Comparison of ENCODE assay signal across 19 cellular contexts in the genomic region with DNA sequence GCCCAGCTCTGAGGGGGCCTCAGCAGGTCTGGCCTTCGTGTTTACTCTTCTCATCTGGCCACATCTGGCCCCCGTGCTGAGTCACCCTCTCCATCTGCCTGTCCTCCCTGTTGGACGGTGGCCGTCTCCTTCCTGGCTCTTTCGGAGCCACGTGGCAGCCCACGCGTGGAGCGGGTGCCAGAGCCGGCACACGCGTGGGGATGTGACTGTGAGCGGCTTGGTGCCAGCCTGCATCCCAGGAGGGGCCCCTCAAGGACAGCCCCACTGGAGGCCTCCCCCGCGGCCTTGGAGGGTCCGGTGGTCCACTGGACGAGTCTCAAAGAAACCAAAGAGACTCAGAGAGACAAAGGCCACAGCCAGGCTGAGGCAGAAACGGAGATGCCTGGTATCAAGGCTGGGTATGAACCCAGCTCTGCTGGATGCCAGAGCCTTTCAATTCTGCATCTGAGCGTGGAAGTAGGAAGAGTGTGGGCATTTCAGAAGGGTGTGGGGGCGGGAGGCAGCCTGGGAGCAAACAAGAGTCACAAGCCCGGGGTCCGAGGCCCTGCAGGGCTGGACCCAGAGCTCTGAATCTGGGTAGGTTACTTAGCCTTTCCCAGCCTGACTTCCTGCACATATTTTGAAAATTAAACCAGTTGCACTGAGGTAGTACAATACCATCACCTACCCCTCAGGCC.
DNase-seq lines count a peak whose midpoint lies in the region; ATAC-seq and TF ChIP-seq lines count a peak whose summit lies in the region.
"Had no signal": no experiment of that assay in that cellular context is flagged by ENCODE, and none has a peak within 500 bp of the region (broad histone marks: within the 10 kb centered on the region; RNA-seq: fewer than 3 reads in every experiment).

No MANE protein-coding gene starts in this region.

- no peaks in the 10 kb centered on the region for H3K36me3 Mint-ChIP-seq in activated CD8-positive, alpha-beta memory T cell treated with anti-CD3 and anti-CD28 coated beads, Interleukin-2, amount 10 ng/mL, durations not matched to agents 7 days and 5 days
- H3K36me3 Mint-ChIP-seq: activated naive CD8-positive, alpha-beta T cell treated with anti-CD3 and anti-CD28 coated beads for 36 hours had no signal

- H3K4me3 ChIP-seq in adipocyte (ENCODE audit: low read length) (no peak overlapping the region), suprapubic skin (no peak overlapping the region), prostate gland (no peak overlapping the region)
- H3K4me3 ChIP-seq: A549, lower lobe of right lung, smooth muscle cell had no signal

- TF ChIP-seq CTCF in suprapubic skin (IDR thresholded peaks at IDR 0.05) (no peak), prostate gland (IDR thresholded peaks at IDR 0.05) (no peak)

- no peaks in the 10 kb centered on the region for H3K9me3 Mint-ChIP-seq in activated CD8-positive, alpha-beta memory T cell treated with anti-CD3 and anti-CD28 coated beads, Interleukin-2, amount 10 ng/mL, durations not matched to agents 7 days and 5 days (ENCODE audit: low read depth)
- H3K9me3 Mint-ChIP-seq: activated CD4-positive, alpha-beta T cell treated with anti-CD3 and anti-CD28 coated beads, Interleukin-2, amount 10 ng/mL, durations not matched to agents 24 days and 14 days; activated naive CD8-positive, alpha-beta T cell treated with anti-CD3 and anti-CD28 coated beads for 36 hours had no signal

- 78% methylated on average over 22 of the region's 22 CpGs for WGBS in suprapubic skin
- WGBS in prostate gland = 67% methylated on average over 22 of the region's 22 CpGs

- no peak overlapping the region for H3K4me3 Mint-ChIP-seq in activated CD8-positive, alpha-beta memory T cell treated with anti-CD3 and anti-CD28 coated beads, Interleukin-2, amount 10 ng/mL, durations not matched to agents 7 days and 5 days
- H3K4me3 Mint-ChIP-seq: activated CD4-positive, alpha-beta T cell treated with anti-CD3 and anti-CD28 coated beads, Interleukin-2, amount 10 ng/mL, durations not matched to agents 24 days and 14 days; activated naive CD8-positive, alpha-beta T cell treated with anti-CD3 and anti-CD28 coated beads for 36 hours had no signal

- no peaks in the 10 kb centered on the region for H3K4me1 Mint-ChIP-seq in activated CD8-positive, alpha-beta memory T cell treated with anti-CD3 and anti-CD28 coated beads, Interleukin-2, amount 10 ng/mL, durations not matched to agents 7 days and 5 days
- H3K4me1 Mint-ChIP-seq: activated CD4-positive, alpha-beta T cell treated with anti-CD3 and anti-CD28 coated beads, Interleukin-2, amount 10 ng/mL, durations not matched to agents 24 days and 14 days had no signal

- no peak for TF ChIP-seq EP300 in suprapubic skin (IDR thresholded peaks at IDR 0.05)

- intact Hi-C loops in prostate gland (cut with DNase I) = no loop called here

- peaks cover 42% of the 10 kb centered on the region for H3K27me3 Mint-ChIP-seq in activated CD8-positive, alpha-beta memory T cell treated with anti-CD3 and anti-CD28 coated beads, Interleukin-2, amount 10 ng/mL, durations not matched to agents 7 days and 5 days

- TF ChIP-seq POLR2A in suprapubic skin (IDR thresholded peaks at IDR 0.05) (no peak), prostate gland (IDR thresholded peaks at IDR 0.05) (no peak)

- H3K27ac Mint-ChIP-seq in activated CD8-positive, alpha-beta memory T cell treated with anti-CD3 and anti-CD28 coated beads, Interleukin-2, amount 10 ng/mL, durations not matched to agents 7 days and 5 days = no peak overlapping the region
- H3K27ac Mint-ChIP-seq: activated CD4-positive, alpha-beta T cell treated with anti-CD3 and anti-CD28 coated beads, Interleukin-2, amount 10 ng/mL, durations not matched to agents 24 days and 14 days; activated naive CD8-positive, alpha-beta T cell treated with anti-CD3 and anti-CD28 coated beads for 36 hours had no signal

- DNase-seq in activated CD8-positive, alpha-beta memory T cell treated with anti-CD3 and anti-CD28 coated beads, Interleukin-2, amount 50 U/mL, for 4 hours = peak; percentile 2
- no peak for DNase-seq in activated CD8-positive, alpha-beta memory T cell treated with anti-CD3 and anti-CD28 coated beads, Interleukin-2, amount 10 ng/mL, durations not matched to agents 7 days and 5 days
- DNase-seq in adipocyte (ENCODE audit: low read depth) (peak; percentile 10), left kidney (ENCODE audit: low read depth, low spot score) (peak; percentile 56), suprapubic skin (ENCODE audit: low spot score in 2 of 2) (peak; percentile 46 to 72), prostate gland (ENCODE audit: low spot score) (no peak), NCI-H1105 treated with DMSO at 0.1 percent for 48 hours (lab: John Stamatoyannopoulos, UW) (no peak)
- no peak for DNase-seq in stimulated activated CD4-positive, alpha-beta T cell treated with anti-CD3 and anti-CD28 coated beads, Interleukin-4, amount 100 ng/mL, for 24 hours
- DNase-seq: activated CD4-positive, alpha-beta T cell treated with anti-CD3 and anti-CD28 coated beads, Interleukin-2, amount 10 ng/mL, durations not matched to agents 24 days and 14 days; activated naive CD8-positive, alpha-beta T cell treated with anti-CD3 and anti-CD28 coated beads for 36 hours; DMS79; lower lobe of right lung; NCI-H187; NCI-H510A treated with DMSO at 0.1 percent for 48 hours; RPMI8226; SW 1271 had no signal

- H3K27me3 ChIP-seq in adipocyte (replicated peaks; ENCODE audit: control insufficient read depth, insufficient read depth, low read length) = peaks cover 92% of the 10 kb centered on the region
- peaks cover 84% of the 10 kb centered on the region for H3K27me3 ChIP-seq in suprapubic skin
- peaks cover 10% of the 10 kb centered on the region for H3K27me3 ChIP-seq in prostate gland (replicated peaks; ENCODE audit: insufficient read depth)

- H3K36me3 ChIP-seq in adipocyte (ENCODE audit: control insufficient read depth, insufficient read depth, low read length, severe bottlenecking) (no peaks in the 10 kb centered on the region), suprapubic skin (no peaks in the 10 kb centered on the region), prostate gland (no peaks in the 10 kb centered on the region)
- H3K36me3 ChIP-seq: lower lobe of right lung had no signal

- H3K9me3 ChIP-seq in adipocyte (ENCODE audit: control insufficient read depth, low read length) (peaks cover 9% of the 10 kb centered on the region), suprapubic skin (no peaks in the 10 kb centered on the region), prostate gland (no peaks in the 10 kb centered on the region)
- H3K9me3 ChIP-seq: A549, lower lobe of right lung had no signal

- ATAC-seq in activated CD8-positive, alpha-beta memory T cell treated with anti-CD3 and anti-CD28 coated beads, Interleukin-2, amount 10 ng/mL, durations not matched to agents 7 days and 5 days = no peak
- ATAC-seq: A549, esophagus mucosa had no signal

- H3K9ac ChIP-seq in adipocyte (ENCODE audit: low read length) = no peak overlapping the region

- no peaks in the 10 kb centered on the region for H3K4me1 ChIP-seq in adipocyte (ENCODE audit: control insufficient read depth, insufficient read depth, low read length)
- H3K4me1 ChIP-seq in suprapubic skin = no peaks in the 10 kb centered on the region
- no peaks in the 10 kb centered on the region for H3K4me1 ChIP-seq in prostate gland (replicated peaks)
- H3K4me1 ChIP-seq: A549, lower lobe of right lung had no signal

- H3K27ac ChIP-seq in suprapubic skin (no peak overlapping the region), prostate gland (no peak overlapping the region)
- H3K27ac ChIP-seq: A549, lower lobe of right lung had no signal

- CTCF ChIA-PET in activated CD8-positive, alpha-beta memory T cell treated with anti-CD3 and anti-CD28 coated beads, Interleukin-2, amount 10 ng/mL, durations not matched to agents 7 days and 5 days (lab: Charles Lee) = no interaction called here

Comparison
In these comparisons a context has a peak if more than half of its experiments do, and no peak if none do; other contexts are left out.
1. DNase-seq: peak in activated CD8-positive, alpha-beta memory T cell treated with anti-CD3 and anti-CD28 coated beads, Interleukin-2, amount 50 U/mL, for 4 hours (single experiment), adipocyte (single experiment), left kidney (single experiment) and suprapubic skin (2 of 2); none in activated CD8-positive, alpha-beta memory T cell treated with anti-CD3 and anti-CD28 coated beads, Interleukin-2, amount 10 ng/mL, durations not matched to agents 7 days and 5 days (single experiment), stimulated activated CD4-positive, alpha-beta T cell treated with anti-CD3 and anti-CD28 coated beads, Interleukin-4, amount 100 ng/mL, for 24 hours (single experiment), prostate gland (single experiment) and NCI-H1105 treated with DMSO at 0.1 percent for 48 hours (single experiment).